9 cellular contexts compared by ENCODE assay signal in the genomic region with DNA sequence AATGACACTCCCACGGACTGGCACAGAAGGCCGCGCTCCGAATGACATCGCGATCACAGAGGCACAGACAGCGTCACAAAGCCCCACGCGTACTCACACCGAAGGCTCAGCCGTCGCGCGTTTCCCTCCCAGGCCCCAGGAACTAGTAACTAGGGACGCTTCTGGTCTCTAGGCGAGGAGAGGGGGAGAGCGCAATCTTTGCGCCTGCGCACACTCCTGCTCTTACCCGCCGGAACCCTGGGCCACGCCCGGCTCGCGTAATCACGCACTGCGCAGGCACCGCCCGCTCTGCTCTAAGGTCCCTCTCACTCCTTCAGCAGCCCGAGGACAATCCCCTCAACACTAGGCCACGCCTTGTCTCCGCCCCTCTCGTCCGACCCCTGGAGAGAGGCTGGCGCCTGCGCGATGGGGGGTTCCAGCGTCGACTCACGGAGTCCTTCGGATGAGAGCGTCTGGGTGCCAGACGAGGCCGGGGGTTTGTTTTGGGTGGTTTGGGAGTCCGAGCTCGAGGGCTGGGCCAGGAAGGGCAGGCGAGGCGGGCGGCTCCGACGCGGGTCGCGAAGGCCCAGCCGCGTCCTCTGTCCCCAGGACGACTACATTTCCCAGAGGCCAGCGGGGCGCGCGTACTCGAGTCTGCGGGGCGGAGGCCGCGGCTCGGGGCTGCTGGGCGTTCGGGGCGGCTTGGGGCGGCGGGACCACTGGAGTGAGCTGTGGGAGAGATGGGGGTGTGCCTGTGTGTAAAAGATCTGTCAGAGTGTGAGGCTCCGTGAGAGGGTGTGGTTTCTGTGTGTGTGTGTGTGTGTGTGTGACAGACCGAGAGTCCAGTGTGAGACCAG.
A peak's percentile ranks its signal among the peaks of the same experiment; 100 is the strongest.
DNase-seq lines count a peak whose midpoint lies in the region; ATAC-seq lines count a peak whose summit lies in the region.
"Had no signal": no experiment of that assay in that cellular context is flagged by ENCODE, and none has a peak within 500 bp of the region (broad histone marks: within the 10 kb centered on the region; RNA-seq: fewer than 3 reads in every experiment).

A gene (plus strand): TSS at position 410 of the 836 bp plus-strand sequence. CDS start 3,717 bp downstream, outside the sequence.

- ATAC-seq in activated CD4-positive, CD25-positive, alpha-beta regulatory T cell treated with anti-CD3 and anti-CD28 coated beads, Interleukin-2, amount 50 U/mL, for 24 hours: peak; percentile 98
- ATAC-seq in HG02981 (IDR thresholded peaks at IDR 0.05; ENCODE audit: unreplicated experiment): no peak
- ATAC-seq: K562 had no signal

- peak; percentile 98 for DNase-seq in DMS114 treated with DMSO at 0.1 percent for 48 hours (lab: John Stamatoyannopoulos, UW; ENCODE audit: unreplicated experiment)
- DNase-seq in NCI-H128 (lab: John Stamatoyannopoulos, UW; ENCODE audit: unreplicated experiment): peak; percentile 95
- peak; percentile 92 to 99 for DNase-seq in cerebellar nuclear complex (lab: John Stamatoyannopoulos, UW)
- DNase-seq in inferior parietal cortex (ENCODE audit: extremely low spot score): peak; percentile 96
- peak; percentile 62 to 70 for DNase-seq in stimulated activated CD4-positive, alpha-beta T cell treated with anti-CD3 and anti-CD28 coated beads, Interleukin-12 subunit alpha, Interleukin-12 subunit beta, amount 100 ng/mL, for 24 hours (ENCODE audit: low read depth in 2 of 2)
- no peak for DNase-seq in LoVo (ENCODE audit: low spot score)
